In the genomic region with DNA sequence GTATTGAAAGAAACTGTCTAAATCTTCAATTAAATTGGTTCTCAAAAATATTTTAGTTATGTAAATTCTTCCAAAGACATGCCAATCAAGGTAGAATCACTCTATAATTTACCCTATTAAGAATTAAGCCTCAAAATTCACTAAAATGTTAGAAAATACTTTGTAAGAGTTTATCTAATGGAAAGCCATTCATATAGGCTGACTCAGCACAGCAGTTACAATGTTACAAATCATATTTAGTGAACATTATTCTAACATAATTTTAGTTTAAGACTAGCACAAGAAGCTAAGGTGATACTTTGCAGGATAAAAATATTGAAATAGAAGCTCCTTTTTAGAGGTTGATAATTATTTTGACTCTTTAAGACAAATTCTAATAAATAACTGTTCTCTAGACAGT, we compare ENCODE assay signal across 21 cellular contexts.
DNase-seq lines count a peak whose midpoint lies in the region; ATAC-seq, FAIRE-seq and TF ChIP-seq lines count a peak whose summit lies in the region.
"Had no signal": no experiment of that assay in that cellular context is flagged by ENCODE, and none has a peak within 500 bp of the region (broad histone marks: within the 10 kb centered on the region; RNA-seq: fewer than 3 reads in every experiment).

No MANE protein-coding gene starts in this region.

- no peak overlapping the region for H3K9ac ChIP-seq in IMR-90 (ENCODE audit: low read depth, low read length)
- no peak overlapping the region for H3K9ac ChIP-seq in K562 (ENCODE audit: insufficient read depth in 1 of 2, low read depth in 2 of 2, low read length in 2 of 2)
- H3K9ac ChIP-seq: BLaER1 treated with 17β-estradiol and CSF1 and Interleukin-3, amounts not matched to agents 10 nM and 100 nM had no signal

- TF ChIP-seq CTCF in A549 (IDR thresholded peaks at IDR 0.05): no peak
- TF ChIP-seq CTCF in IMR-90 (conservative IDR thresholded peaks at IDR 0.05; ENCODE audit: low read depth, low read length): no peak
- no peak for TF ChIP-seq CTCF in K562 (IDR thresholded peaks at IDR 0.05 in 2 of 3, conservative IDR thresholded peaks at IDR 0.05 in 1 of 3; ENCODE audit: insufficient read depth in 2 of 3, low read depth in 1 of 3, low read length in 3 of 3)

- no peaks in the 10 kb centered on the region for H3K4me1 ChIP-seq in A549
- no peaks in the 10 kb centered on the region for H3K4me1 ChIP-seq in IMR-90 (ENCODE audit: control insufficient read depth, insufficient read depth, low read length)
- no peaks in the 10 kb centered on the region for H3K4me1 ChIP-seq in K562 (replicated peaks in 1 of 2; ENCODE audit: control insufficient read depth in 2 of 2, insufficient read depth in 2 of 2, low read length in 2 of 2)
- H3K4me1 ChIP-seq: BLaER1 treated with 17β-estradiol and CSF1 and Interleukin-3, amounts not matched to agents 10 nM and 100 nM; Caco-2 had no signal

- no peaks in the 10 kb centered on the region for H3K79me2 ChIP-seq in K562 (ENCODE audit: control insufficient read depth, insufficient read depth, low read length)

- intact Hi-C loops in IMR-90 (cut with micrococcal nuclease): no loop called here
- intact Hi-C loops in K562 (cut with micrococcal nuclease): no loop called here

- H3K23ac ChIP-seq in IMR-90 (ENCODE audit: low read depth, low read length): no peak overlapping the region

- no peak overlapping the region for H3K4ac ChIP-seq in IMR-90 (ENCODE audit: low read depth, low read length)

- no peak overlapping the region for H3K27ac Mint-ChIP-seq in stimulated activated effector memory CD8-positive, alpha-beta T cell treated with anti-CD3 and anti-CD28 coated beads, Interleukin-12 subunit alpha, Interleukin-12 subunit beta, amount 100 ng/mL, for 72 hours
- H3K27ac Mint-ChIP-seq: B cell; CD4-positive, alpha-beta T cell; CD8-positive, alpha-beta T cell had no signal

- BruUV-seq in IMR-90 (replicated peaks; lab: Mats Ljungman, UMichigan): no TSS peak
- no TSS peak for BruUV-seq in K562 (replicated peaks; lab: Mats Ljungman, UMichigan)

- FAIRE-seq in A549 (lab: Jason Lieb, UNC) (no peak), K562 (lab: Jason Lieb, UNC) (no peak)
- FAIRE-seq: A204.1, D721Med, G401.6, GM12891, GM19239 had no signal

- DNase-seq in A549 (ENCODE audit: low read depth in 1 of 2, low spot score in 1 of 2): no peak
- DNase-seq in IMR-90: no peak
- DNase-seq in K562 (ENCODE audit: extremely low read depth in 1 of 4, low spot score in 3 of 4): no peak
- DNase-seq in NCI-H510A treated with DMSO at 0.1 percent for 48 hours (lab: John Stamatoyannopoulos, UW): no peak
- no peak for DNase-seq in stimulated activated effector memory CD8-positive, alpha-beta T cell treated with anti-CD3 and anti-CD28 coated beads, Interleukin-12 subunit alpha, Interleukin-12 subunit beta, amount 100 ng/mL, for 72 hours (ENCODE audit: low spot score in 2 of 2)
- DNase-seq: 8988T; AML-193; Caco-2; Calu3; CD4-positive, alpha-beta T cell; CD8-positive, alpha-beta T cell; DMS79 treated with DMSO at 0.1 percent for 48 hours; GF-D8 had no signal

- no peak overlapping the region for H3K4me3 ChIP-seq in A549
- no peak overlapping the region for H3K4me3 ChIP-seq in IMR-90 (ENCODE audit: insufficient read depth, low read depth, low read length)
- no peak overlapping the region for H3K4me3 ChIP-seq in K562
- H3K4me3 ChIP-seq: BLaER1 treated with 17β-estradiol and CSF1 and Interleukin-3, amounts not matched to agents 10 nM and 100 nM had no signal

- TF ChIP-seq POLR2A in A549 (IDR thresholded peaks at IDR 0.05; ENCODE audit: low read length) (no peak), IMR-90 (IDR thresholded peaks at IDR 0.05; ENCODE audit: low read depth, low read length) (no peak), K562 (conservative IDR thresholded peaks at IDR 0.05) (no peak)

- H4K91ac ChIP-seq in IMR-90 (ENCODE audit: insufficient read depth, low read depth, low read length): no peak overlapping the region

- H4K20me1 ChIP-seq in IMR-90 (ENCODE audit: insufficient read depth, low read length) (no peaks in the 10 kb centered on the region), K562 (replicated peaks; ENCODE audit: control insufficient read depth, insufficient read depth, low read length) (no peaks in the 10 kb centered on the region)
- H4K20me1 ChIP-seq: BLaER1 treated with 17β-estradiol and CSF1 and Interleukin-3, amounts not matched to agents 10 nM and 100 nM had no signal

- H3K9me1 ChIP-seq in IMR-90 (ENCODE audit: insufficient read depth, low read length) (no peaks in the 10 kb centered on the region), K562 (ENCODE audit: control insufficient read depth, insufficient read depth, low read length) (no peaks in the 10 kb centered on the region)

- H3K9me3 ChIP-seq in A549 (no peaks in the 10 kb centered on the region), IMR-90 (ENCODE audit: control insufficient read depth, insufficient read depth, low read length) (no peaks in the 10 kb centered on the region), K562 (replicated peaks; ENCODE audit: control insufficient read depth, insufficient read depth, low read depth, low read length) (no peaks in the 10 kb centered on the region)
- H3K9me3 ChIP-seq: BLaER1 treated with 17β-estradiol and CSF1 and Interleukin-3, amounts not matched to agents 10 nM and 100 nM; Caco-2 had no signal

- H3K36me3 ChIP-seq in IMR-90 (ENCODE audit: control insufficient read depth, insufficient read depth, low read length) (no peaks in the 10 kb centered on the region), K562 (ENCODE audit: control insufficient read depth, insufficient read depth, low read length) (no peaks in the 10 kb centered on the region)
- H3K36me3 ChIP-seq: BLaER1 treated with 17β-estradiol and CSF1 and Interleukin-3, amounts not matched to agents 10 nM and 100 nM had no signal

- in situ Hi-C loops in IMR-90 (cut with MboI; ENCODE audit: low sequenced_read_pairs): no loop called here
- in situ Hi-C loops in K562 (cut with MboI): no loop called here

- no peak for ATAC-seq in A549
- ATAC-seq in IMR-90 (ENCODE audit: low read depth): no peak
- ATAC-seq in K562: no peak
- ATAC-seq in stimulated activated effector memory CD8-positive, alpha-beta T cell treated with anti-CD3 and anti-CD28 coated beads, Interleukin-12 subunit alpha, Interleukin-12 subunit beta, amount 100 ng/mL, for 72 hours: no peak
- ATAC-seq: CD8-positive, alpha-beta T cell had no signal

- H3K4me2 ChIP-seq in A549 (no peak overlapping the region), IMR-90 (ENCODE audit: low read depth, low read length) (no peak overlapping the region), K562 (ENCODE audit: insufficient read depth, low read length) (no peak overlapping the region)
- H3K4me2 ChIP-seq: BLaER1 treated with 17β-estradiol and CSF1 and Interleukin-3, amounts not matched to agents 10 nM and 100 nM had no signal

- H3K56ac ChIP-seq in IMR-90 (ENCODE audit: extremely low read depth, insufficient read depth, low read length): no peak overlapping the region

- dilution Hi-C loops in IMR-90 (cut with HindIII; ENCODE audit: low sequenced_read_pairs, unreplicated experiment): no loop called here

- no peak overlapping the region for H2BK20ac ChIP-seq in IMR-90 (ENCODE audit: low read depth, low read length)

- H3K18ac ChIP-seq in IMR-90 (ENCODE audit: low read depth, low read length): no peak overlapping the region

- POLR2A ChIA-PET in A549 (lab: Yijun Ruan, JAX) (no interaction called here), IMR-90 (lab: Charles Lee; ENCODE audit: unreplicated experiment) (no interaction called here), K562 (lab: Yijun Ruan, JAX) (no interaction called here)

- no peaks in the 10 kb centered on the region for H3K9me3 Mint-ChIP-seq in stimulated activated effector memory CD8-positive, alpha-beta T cell treated with anti-CD3 and anti-CD28 coated beads, Interleukin-12 subunit alpha, Interleukin-12 subunit beta, amount 100 ng/mL, for 72 hours
- H3K9me3 Mint-ChIP-seq: CD4-positive, alpha-beta T cell; CD8-positive, alpha-beta T cell had no signal

- H2AK5ac ChIP-seq in IMR-90 (ENCODE audit: low read depth, low read length): no peak overlapping the region

- no peak overlapping the region for H2BK15ac ChIP-seq in IMR-90 (ENCODE audit: low read depth, low read length)

- H3K27me3 ChIP-seq in IMR-90 (ENCODE audit: control insufficient read depth, insufficient read depth, low read length): no peaks in the 10 kb centered on the region
- H3K27me3 ChIP-seq in K562 (ENCODE audit: control insufficient read depth in 2 of 2, insufficient read depth in 2 of 2, low read length in 2 of 2): no peaks in the 10 kb centered on the region
- H3K27me3 ChIP-seq: BLaER1 treated with 17β-estradiol and CSF1 and Interleukin-3, amounts not matched to agents 10 nM and 100 nM had no signal

- H3K36me3 Mint-ChIP-seq in stimulated activated effector memory CD8-positive, alpha-beta T cell treated with anti-CD3 and anti-CD28 coated beads, Interleukin-12 subunit alpha, Interleukin-12 subunit beta, amount 100 ng/mL, for 72 hours: no peaks in the 10 kb centered on the region
- H3K36me3 Mint-ChIP-seq: CD8-positive, alpha-beta T cell had no signal

- TF ChIP-seq RAD21 in A549 (conservative IDR thresholded peaks at IDR 0.05 in 1 of 2, IDR thresholded peaks at IDR 0.05 in 1 of 2) (no peak), IMR-90 (IDR thresholded peaks at IDR 0.05; ENCODE audit: low read length) (no peak), K562 (CRISPR knock-in tag; conservative IDR thresholded peaks at IDR 0.05 in 1 of 2, IDR thresholded peaks at IDR 0.05 in 1 of 2) (no peak)

- no peaks in the 10 kb centered on the region for H3K79me1 ChIP-seq in IMR-90 (ENCODE audit: low read depth in 1 of 2, low read length in 2 of 2)

- no peak overlapping the region for H4K8ac ChIP-seq in IMR-90 (ENCODE audit: low read depth in 2 of 2, low read length in 2 of 2)

- H2BK5ac ChIP-seq in IMR-90 (ENCODE audit: low read depth, low read length, poor library complexity, severe bottlenecking): no peak overlapping the region

- no peak overlapping the region for H2BK120ac ChIP-seq in IMR-90 (ENCODE audit: low read depth, low read length)

- H2AK9ac ChIP-seq in IMR-90 (replicated peaks; ENCODE audit: low read depth, low read length, poor library complexity): no peak overlapping the region

- no peak overlapping the region for H3K4me3 Mint-ChIP-seq in stimulated activated effector memory CD8-positive, alpha-beta T cell treated with anti-CD3 and anti-CD28 coated beads, Interleukin-12 subunit alpha, Interleukin-12 subunit beta, amount 100 ng/mL, for 72 hours
- H3K4me3 Mint-ChIP-seq: B cell; CD4-positive, alpha-beta T cell; CD8-positive, alpha-beta T cell had no signal

- H3K4me1 Mint-ChIP-seq in stimulated activated effector memory CD8-positive, alpha-beta T cell treated with anti-CD3 and anti-CD28 coated beads, Interleukin-12 subunit alpha, Interleukin-12 subunit beta, amount 100 ng/mL, for 72 hours: no peaks in the 10 kb centered on the region
- H3K4me1 Mint-ChIP-seq: B cell had no signal

- CTCF ChIA-PET in A549 (lab: Yijun Ruan, JAX): no interaction called here
- CTCF ChIA-PET in IMR-90 (lab: Yijun Ruan, JAX): interaction anchor here (0.8 kb wide), 1 partner anchor 13 kb away, joined by 3 read pairs; no protein-coding TSS in a partner anchor
- CTCF ChIA-PET in K562 (lab: Yijun Ruan, JAX; ENCODE audit: low intra/inter-chr PET ratio): no interaction called here

- TF ChIP-seq EP300 in A549 (IDR thresholded peaks at IDR 0.05) (no peak), K562 (IDR thresholded peaks at IDR 0.05; ENCODE audit: low read length) (no peak)

- no peak overlapping the region for H4K5ac ChIP-seq in IMR-90 (ENCODE audit: low read depth, low read length)

- no peak overlapping the region for H3K14ac ChIP-seq in IMR-90 (replicated peaks; ENCODE audit: low read depth, low read length)

- H3K27ac ChIP-seq in A549: no peak overlapping the region
- no peak overlapping the region for H3K27ac ChIP-seq in IMR-90 (ENCODE audit: insufficient read depth, low read length)
- H3K27ac ChIP-seq in K562 (ENCODE audit: extremely low read depth, low read depth, low read length): no peak overlapping the region
- H3K27ac ChIP-seq: BLaER1 treated with 17β-estradiol and CSF1 and Interleukin-3, amounts not matched to agents 10 nM and 100 nM; C4-2B had no signal

- no peak overlapping the region for H2AFZ ChIP-seq in IMR-90 (replicated peaks; ENCODE audit: low read length, poor library complexity)
- H2AFZ ChIP-seq in K562 (ENCODE audit: low read depth, low read length): no peak overlapping the region
